1 cellular context compared by ENCODE assay signal in the genomic region with DNA sequence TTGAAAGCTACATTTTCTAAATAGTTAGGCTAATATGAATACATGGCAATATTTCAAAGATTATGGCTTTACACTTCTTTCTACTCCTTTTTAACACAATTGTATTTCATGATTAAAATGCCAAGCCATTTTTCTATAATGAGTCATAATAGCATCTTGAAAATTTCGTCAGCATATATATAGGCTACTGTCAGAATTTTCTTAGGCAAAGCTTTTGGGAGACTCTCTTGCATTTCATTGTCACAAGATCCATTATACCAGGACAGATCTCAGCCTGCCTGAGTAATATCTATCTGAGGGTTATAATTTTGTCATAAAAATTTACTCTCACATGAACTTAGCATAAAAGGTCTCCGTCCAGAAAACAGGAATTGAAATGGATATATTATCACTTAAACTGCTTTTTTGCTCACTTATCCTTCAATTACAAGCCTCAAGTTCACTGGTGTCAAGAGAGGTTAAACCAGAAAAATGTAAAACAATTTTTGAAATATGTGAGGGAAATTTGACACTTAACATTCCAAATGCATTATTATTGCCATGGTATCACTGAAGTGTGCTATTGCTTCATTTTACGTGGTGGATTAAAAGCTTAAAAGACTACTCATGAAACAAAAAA.
A peak's percentile ranks its signal among the peaks of the same experiment; 100 is the strongest.
TF ChIP-seq lines count a peak whose summit lies in the region.

No MANE protein-coding gene starts in this region.

TF ChIP-seq in SK-N-SH treated with all-trans-retinoic acid at 6 μM for 48 hours, 23 proteins besides CTCF, POLR2A, EP300 and RAD21 (continued from another document):
- TF ChIP-seq, protein P1, sequence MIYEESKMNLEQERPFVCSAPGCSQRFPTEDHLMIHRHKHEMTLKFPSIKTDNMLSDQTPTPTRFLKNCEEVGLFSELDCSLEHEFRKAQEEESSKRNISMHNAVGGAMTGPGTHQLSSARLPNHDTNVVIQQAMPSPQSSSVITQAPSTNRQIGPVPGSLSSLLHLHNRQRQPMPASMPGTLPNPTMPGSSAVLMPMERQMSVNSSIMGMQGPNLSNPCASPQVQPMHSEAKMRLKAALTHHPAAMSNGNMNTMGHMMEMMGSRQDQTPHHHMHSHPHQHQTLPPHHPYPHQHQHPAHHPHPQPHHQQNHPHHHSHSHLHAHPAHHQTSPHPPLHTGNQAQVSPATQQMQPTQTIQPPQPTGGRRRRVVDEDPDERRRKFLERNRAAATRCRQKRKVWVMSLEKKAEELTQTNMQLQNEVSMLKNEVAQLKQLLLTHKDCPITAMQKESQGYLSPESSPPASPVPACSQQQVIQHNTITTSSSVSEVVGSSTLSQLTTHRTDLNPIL (CRISPR knock-in tag; IDR thresholded peaks at IDR 0.05; ENCODE audit: low read depth), result peak; percentile 62
- TF ChIP-seq ZFP3 (CRISPR knock-in tag; IDR thresholded peaks at IDR 0.05), result no peak
- TF ChIP-seq OSR1 (CRISPR knock-in tag; IDR thresholded peaks at IDR 0.05), result no peak
- no peak for TF ChIP-seq SNAI2 (CRISPR knock-in tag; IDR thresholded peaks at IDR 0.05)
- TF ChIP-seq, protein P2, sequence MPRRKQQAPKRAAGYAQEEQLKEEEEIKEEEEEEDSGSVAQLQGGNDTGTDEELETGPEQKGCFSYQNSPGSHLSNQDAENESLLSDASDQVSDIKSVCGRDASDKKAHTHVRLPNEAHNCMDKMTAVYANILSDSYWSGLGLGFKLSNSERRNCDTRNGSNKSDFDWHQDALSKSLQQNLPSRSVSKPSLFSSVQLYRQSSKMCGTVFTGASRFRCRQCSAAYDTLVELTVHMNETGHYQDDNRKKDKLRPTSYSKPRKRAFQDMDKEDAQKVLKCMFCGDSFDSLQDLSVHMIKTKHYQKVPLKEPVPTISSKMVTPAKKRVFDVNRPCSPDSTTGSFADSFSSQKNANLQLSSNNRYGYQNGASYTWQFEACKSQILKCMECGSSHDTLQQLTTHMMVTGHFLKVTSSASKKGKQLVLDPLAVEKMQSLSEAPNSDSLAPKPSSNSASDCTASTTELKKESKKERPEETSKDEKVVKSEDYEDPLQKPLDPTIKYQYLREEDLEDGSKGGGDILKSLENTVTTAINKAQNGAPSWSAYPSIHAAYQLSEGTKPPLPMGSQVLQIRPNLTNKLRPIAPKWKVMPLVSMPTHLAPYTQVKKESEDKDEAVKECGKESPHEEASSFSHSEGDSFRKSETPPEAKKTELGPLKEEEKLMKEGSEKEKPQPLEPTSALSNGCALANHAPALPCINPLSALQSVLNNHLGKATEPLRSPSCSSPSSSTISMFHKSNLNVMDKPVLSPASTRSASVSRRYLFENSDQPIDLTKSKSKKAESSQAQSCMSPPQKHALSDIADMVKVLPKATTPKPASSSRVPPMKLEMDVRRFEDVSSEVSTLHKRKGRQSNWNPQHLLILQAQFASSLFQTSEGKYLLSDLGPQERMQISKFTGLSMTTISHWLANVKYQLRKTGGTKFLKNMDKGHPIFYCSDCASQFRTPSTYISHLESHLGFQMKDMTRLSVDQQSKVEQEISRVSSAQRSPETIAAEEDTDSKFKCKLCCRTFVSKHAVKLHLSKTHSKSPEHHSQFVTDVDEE (CRISPR knock-in tag; IDR thresholded peaks at IDR 0.05), result no peak
- TF ChIP-seq, protein P3, sequence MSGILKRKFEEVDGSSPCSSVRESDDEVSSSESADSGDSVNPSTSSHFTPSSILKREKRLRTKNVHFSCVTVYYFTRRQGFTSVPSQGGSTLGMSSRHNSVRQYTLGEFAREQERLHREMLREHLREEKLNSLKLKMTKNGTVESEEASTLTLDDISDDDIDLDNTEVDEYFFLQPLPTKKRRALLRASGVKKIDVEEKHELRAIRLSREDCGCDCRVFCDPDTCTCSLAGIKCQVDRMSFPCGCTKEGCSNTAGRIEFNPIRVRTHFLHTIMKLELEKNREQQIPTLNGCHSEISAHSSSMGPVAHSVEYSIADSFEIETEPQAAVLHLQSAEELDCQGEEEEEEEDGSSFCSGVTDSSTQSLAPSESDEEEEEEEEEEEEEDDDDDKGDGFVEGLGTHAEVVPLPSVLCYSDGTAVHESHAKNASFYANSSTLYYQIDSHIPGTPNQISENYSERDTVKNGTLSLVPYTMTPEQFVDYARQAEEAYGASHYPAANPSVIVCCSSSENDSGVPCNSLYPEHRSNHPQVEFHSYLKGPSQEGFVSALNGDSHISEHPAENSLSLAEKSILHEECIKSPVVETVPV (CRISPR knock-in tag; IDR thresholded peaks at IDR 0.05), result no peak
- no peak for TF ChIP-seq ZC3H10 (CRISPR knock-in tag; IDR thresholded peaks at IDR 0.05)
- TF ChIP-seq, protein P4, sequence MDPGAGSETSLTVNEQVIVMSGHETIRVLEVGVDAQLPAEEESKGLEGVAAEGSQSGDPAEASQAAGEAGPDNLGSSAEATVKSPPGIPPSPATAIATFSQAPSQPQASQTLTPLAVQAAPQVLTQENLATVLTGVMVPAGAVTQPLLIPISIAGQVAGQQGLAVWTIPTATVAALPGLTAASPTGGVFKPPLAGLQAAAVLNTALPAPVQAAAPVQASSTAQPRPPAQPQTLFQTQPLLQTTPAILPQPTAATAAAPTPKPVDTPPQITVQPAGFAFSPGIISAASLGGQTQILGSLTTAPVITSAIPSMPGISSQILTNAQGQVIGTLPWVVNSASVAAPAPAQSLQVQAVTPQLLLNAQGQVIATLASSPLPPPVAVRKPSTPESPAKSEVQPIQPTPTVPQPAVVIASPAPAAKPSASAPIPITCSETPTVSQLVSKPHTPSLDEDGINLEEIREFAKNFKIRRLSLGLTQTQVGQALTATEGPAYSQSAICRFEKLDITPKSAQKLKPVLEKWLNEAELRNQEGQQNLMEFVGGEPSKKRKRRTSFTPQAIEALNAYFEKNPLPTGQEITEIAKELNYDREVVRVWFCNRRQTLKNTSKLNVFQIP (CRISPR knock-in tag; IDR thresholded peaks at IDR 0.05; ENCODE audit: borderline replicate concordance, low read depth), result peak; percentile 81; the same call in 1 of the 2 replicates
